In genomic region chr22:30301995-30302809, GRCh38 we compare ENCODE assay signal across 8 cellular contexts. TPM values are rescaled to one million over a fixed set of nuclear protein-coding genes. Genes with fewer than 3 reads are reported as not detected.
A peak's percentile ranks its signal among the peaks of the same experiment; 100 is the strongest.
DNase-seq lines count a peak whose midpoint lies in the region; ATAC-seq and TF ChIP-seq lines count a peak whose summit lies in the region.

No MANE protein-coding gene starts in this region.

- no peak for ATAC-seq in central memory CD8-positive, alpha-beta T cell (replicated peaks; ENCODE audit: extremely low read depth, poor library complexity, severe bottlenecking)

- peaks cover 70% of the 10 kb centered on the region for H3K4me1 Mint-ChIP-seq in CD14-positive monocyte
- H3K4me1 Mint-ChIP-seq in central memory CD8-positive, alpha-beta T cell = peaks cover 73% of the 10 kb centered on the region

- H3K4me3 ChIP-seq in NB4 (ENCODE audit: low read depth, low read length) = no peak overlapping the region

- intact Hi-C loops in CD14-positive monocyte (cut with micrococcal nuclease) = loop anchor here in 1 of 2 donors (10.0 kb wide), 1 partner anchor 53 kb away; the partner anchor contains the start of genes CCDC157 and SF3A1

- TF ChIP-seq CTCF in CD14-positive monocyte (IDR thresholded peaks at IDR 0.05) (no peak), NB4 (IDR thresholded peaks at IDR 0.05; ENCODE audit: low read depth, low read length) (no peak)

- peak overlapping the region; percentile 39 to 88 for H3K4me3 Mint-ChIP-seq in CD14-positive monocyte
- peak overlapping the region; percentile 63 for H3K4me3 Mint-ChIP-seq in central memory CD8-positive, alpha-beta T cell

- TF ChIP-seq POLR2A in NB4 (IDR thresholded peaks at IDR 0.05; ENCODE audit: extremely low read depth, insufficient read length) = no peak

- peaks cover 54% of the 10 kb centered on the region in 2 donors for H3K36me3 Mint-ChIP-seq in CD14-positive monocyte
- H3K36me3 Mint-ChIP-seq in central memory CD8-positive, alpha-beta T cell (ENCODE audit: insufficient read depth) = peaks cover 23% of the 10 kb centered on the region

- peaks cover 0 to 3% (median 2%) of the 10 kb centered on the region in 3 donors for H3K27me3 Mint-ChIP-seq in CD14-positive monocyte (ENCODE audit: low read depth in 3 of 3)
- H3K27me3 Mint-ChIP-seq in central memory CD8-positive, alpha-beta T cell = no peaks in the 10 kb centered on the region

- DNase-seq in CD14-positive monocyte (ENCODE audit: low spot score) (peak; percentile 82), NB4 (ENCODE audit: low read depth) (peak; percentile 83), myocyte (ENCODE audit: low read depth) (peak; percentile 94), NCI-H446 (lab: John Stamatoyannopoulos, UW) (no peak), NCI-H748 treated with DMSO at 0.1 percent for 48 hours (lab: John Stamatoyannopoulos, UW) (no peak)
- DNase-seq in central memory CD8-positive, alpha-beta T cell (ENCODE audit: low spot score in 2 of 2) = no peak
- no peak for DNase-seq in stimulated activated CD8-positive, alpha-beta memory T cell treated with anti-CD3 and anti-CD28 coated beads, Interleukin-4, amount 100 ng/mL, for 48 hours
- DNase-seq in stimulated activated CD4-positive, alpha-beta T cell treated with anti-CD3 and anti-CD28 coated beads, Interleukin-2, amount 100 ng/mL, for 24 hours = no peak

- peak overlapping the region; percentile 90 to 98 (median 93) for H3K27ac Mint-ChIP-seq in CD14-positive monocyte
- H3K27ac Mint-ChIP-seq in central memory CD8-positive, alpha-beta T cell (ENCODE audit: low read depth) = peak overlapping the region; percentile 92

- H3K9me3 Mint-ChIP-seq in CD14-positive monocyte = peaks cover 0 to 2% (median 0%) of the 10 kb centered on the region in 7 donors
- no peaks in the 10 kb centered on the region for H3K9me3 Mint-ChIP-seq in central memory CD8-positive, alpha-beta T cell

RNA-seq across cellular contexts. Expression of gene CASTOR1, which starts 12.9 kb away (rescaled TPM):
- 1 to 10 TPM; 6.4 to 6.5 TPM for polyA plus RNA-seq in CD14-positive monocyte
- total RNA-seq in myocyte = 11.3 and 13.3 TPM in 2 replicates
- polyA plus RNA-seq in myocyte (2012) = 30.2 TPM

RNA-seq across cellular contexts. Expression of gene TBC1D10A, which starts 24.5 kb away (rescaled TPM):
- polyA plus RNA-seq in CD14-positive monocyte = 10 to 100 TPM; 13.4 to 21.8 TPM
- 18.1 and 19.8 TPM in 2 replicates for total RNA-seq in myocyte
- 44.3 TPM for polyA plus RNA-seq in myocyte (2012)

RNA-seq across cellular contexts. Expression of gene OSM, which starts 35.6 kb away (rescaled TPM):
- polyA plus RNA-seq in CD14-positive monocyte = 100 to 1,000 TPM in 1 of 2 donors, 10 to 100 TPM in 1; 48.0 to 146 TPM
- total RNA-seq in myocyte = not detected in 2 replicates
- polyA plus RNA-seq in myocyte (2012) = 0.08 TPM

RNA-seq across cellular contexts. Expression of gene SF3A1, which starts 54.5 kb away (rescaled TPM):
- polyA plus RNA-seq in CD14-positive monocyte = 10 to 100 TPM; 34.7 to 52.1 TPM
- 39.8 and 50.2 TPM in 2 replicates for total RNA-seq in myocyte
- 72.8 TPM for polyA plus RNA-seq in myocyte (2012)

RNA-seq across cellular contexts. Expression of gene CCDC157, which starts 54.6 kb away (rescaled TPM):
- polyA plus RNA-seq in CD14-positive monocyte = under 1 TPM; 0.50 to 0.54 TPM
- 2.6 and 3.4 TPM in 2 replicates for total RNA-seq in myocyte
- 3.0 TPM for polyA plus RNA-seq in myocyte (2012)

Comparison
In these comparisons a context has a peak if more than half of its experiments do, and no peak if none do; other contexts are left out.
1. DNase-seq: peak in CD14-positive monocyte (single experiment), NB4 (single experiment) and myocyte (single experiment); none in central memory CD8-positive, alpha-beta T cell (0 of 2), NCI-H446 (0 of 2), stimulated activated CD8-positive, alpha-beta memory T cell treated with anti-CD3 and anti-CD28 coated beads, Interleukin-4, amount 100 ng/mL, for 48 hours (single experiment), NCI-H748 treated with DMSO at 0.1 percent for 48 hours (single experiment) and stimulated activated CD4-positive, alpha-beta T cell treated with anti-CD3 and anti-CD28 coated beads, Interleukin-2, amount 100 ng/mL, for 24 hours (0 of 2).